In the genomic region with DNA sequence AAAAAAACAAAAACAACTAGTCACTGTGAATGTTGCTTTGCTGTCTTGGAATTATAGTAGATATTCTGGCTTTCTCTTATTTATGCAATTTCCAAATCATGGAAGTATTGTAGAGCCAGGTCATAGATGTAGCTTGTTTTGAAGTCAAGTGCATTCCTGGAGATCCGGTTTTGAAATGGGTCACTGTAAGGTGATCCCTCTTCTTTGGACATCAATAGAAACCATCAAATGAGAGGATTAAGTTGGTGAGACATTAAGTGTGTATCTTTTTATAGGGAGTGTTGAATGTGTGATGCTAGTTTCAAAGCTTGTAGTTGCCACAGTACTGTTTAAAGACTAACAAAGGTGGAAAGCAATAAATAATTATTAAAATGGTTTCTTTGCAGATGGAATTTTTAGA, we compare ENCODE assay signal across 15 cellular contexts.
"Had no signal": no experiment of that assay in that cellular context is flagged by ENCODE, and none has a peak within 500 bp of the region (broad histone marks: within the 10 kb centered on the region; RNA-seq: fewer than 3 reads in every experiment).

No MANE protein-coding gene starts in this region.

- H3K9me3 Mint-ChIP-seq: activated naive CD8-positive, alpha-beta T cell treated with anti-CD3 and anti-CD28 coated beads, Interleukin-2, amount 50 U/mL, for 24 hours; activated T-cell treated with anti-CD3 and anti-CD28 coated beads, Interleukin-2, amount 50 U/mL, for 24 hours; nephron; stimulated activated effector memory CD8-positive, alpha-beta T cell treated with anti-CD3 and anti-CD28 coated beads, Interleukin-12 subunit alpha, Interleukin-12 subunit beta, amount 100 ng/mL, for 72 hours had no signal

- DNase-seq: activated CD4-positive, alpha-beta T cell treated with anti-CD3 and anti-CD28 coated beads, Interleukin-2, amount 50 U/mL, for 4 hours; activated CD4-positive, CD25-positive, alpha-beta regulatory T cell treated with anti-CD3 and anti-CD28 coated beads, Interleukin-2, amount 50 U/mL, for 72 hours; activated CD8-positive, alpha-beta memory T cell treated with anti-CD3 and anti-CD28 coated beads, Interleukin-2, amount 10 ng/mL, durations not matched to agents 7 days and 5 days; activated gamma-delta T cell; activated naive CD8-positive, alpha-beta T cell treated with anti-CD3 and anti-CD28 coated beads, Interleukin-2, amount 50 U/mL, for 24 hours; activated T-cell treated with anti-CD3 and anti-CD28 coated beads, Interleukin-2, amount 50 U/mL, for 24 hours; effector CD4-positive, alpha-beta T cell; hypothalamus; left colon; SIG-M5; small intestine; tibial artery had no signal

- H3K27ac Mint-ChIP-seq: activated CD8-positive, alpha-beta memory T cell treated with anti-CD3 and anti-CD28 coated beads, Interleukin-2, amount 10 ng/mL, durations not matched to agents 7 days and 5 days; activated naive CD8-positive, alpha-beta T cell treated with anti-CD3 and anti-CD28 coated beads, Interleukin-2, amount 50 U/mL, for 24 hours; activated T-cell treated with anti-CD3 and anti-CD28 coated beads, Interleukin-2, amount 50 U/mL, for 24 hours; stimulated activated effector memory CD8-positive, alpha-beta T cell treated with anti-CD3 and anti-CD28 coated beads, Interleukin-12 subunit alpha, Interleukin-12 subunit beta, amount 100 ng/mL, for 72 hours had no signal

- H3K27ac ChIP-seq: cardiac muscle cell, tibial artery had no signal

- H3K27me3 Mint-ChIP-seq: activated CD8-positive, alpha-beta memory T cell treated with anti-CD3 and anti-CD28 coated beads, Interleukin-2, amount 10 ng/mL, durations not matched to agents 7 days and 5 days; activated naive CD8-positive, alpha-beta T cell treated with anti-CD3 and anti-CD28 coated beads, Interleukin-2, amount 50 U/mL, for 24 hours; activated T-cell treated with anti-CD3 and anti-CD28 coated beads, Interleukin-2, amount 50 U/mL, for 24 hours had no signal

- H3K27me3 ChIP-seq: cardiac muscle cell, tibial artery had no signal

- ATAC-seq: activated CD8-positive, alpha-beta memory T cell treated with anti-CD3 and anti-CD28 coated beads, Interleukin-2, amount 10 ng/mL, durations not matched to agents 7 days and 5 days; activated naive CD8-positive, alpha-beta T cell treated with anti-CD3 and anti-CD28 coated beads, Interleukin-2, amount 50 U/mL, for 24 hours; left colon; stimulated activated effector memory CD8-positive, alpha-beta T cell treated with anti-CD3 and anti-CD28 coated beads, Interleukin-12 subunit alpha, Interleukin-12 subunit beta, amount 100 ng/mL, for 72 hours had no signal

- H3K4me3 ChIP-seq: cardiac muscle cell, tibial artery had no signal

- H3K9me3 ChIP-seq: tibial artery had no signal

- H3K4me3 Mint-ChIP-seq: activated CD8-positive, alpha-beta memory T cell treated with anti-CD3 and anti-CD28 coated beads, Interleukin-2, amount 10 ng/mL, durations not matched to agents 7 days and 5 days; activated naive CD8-positive, alpha-beta T cell treated with anti-CD3 and anti-CD28 coated beads, Interleukin-2, amount 50 U/mL, for 24 hours had no signal
